8 cellular contexts compared by ENCODE assay signal in the genomic region with DNA sequence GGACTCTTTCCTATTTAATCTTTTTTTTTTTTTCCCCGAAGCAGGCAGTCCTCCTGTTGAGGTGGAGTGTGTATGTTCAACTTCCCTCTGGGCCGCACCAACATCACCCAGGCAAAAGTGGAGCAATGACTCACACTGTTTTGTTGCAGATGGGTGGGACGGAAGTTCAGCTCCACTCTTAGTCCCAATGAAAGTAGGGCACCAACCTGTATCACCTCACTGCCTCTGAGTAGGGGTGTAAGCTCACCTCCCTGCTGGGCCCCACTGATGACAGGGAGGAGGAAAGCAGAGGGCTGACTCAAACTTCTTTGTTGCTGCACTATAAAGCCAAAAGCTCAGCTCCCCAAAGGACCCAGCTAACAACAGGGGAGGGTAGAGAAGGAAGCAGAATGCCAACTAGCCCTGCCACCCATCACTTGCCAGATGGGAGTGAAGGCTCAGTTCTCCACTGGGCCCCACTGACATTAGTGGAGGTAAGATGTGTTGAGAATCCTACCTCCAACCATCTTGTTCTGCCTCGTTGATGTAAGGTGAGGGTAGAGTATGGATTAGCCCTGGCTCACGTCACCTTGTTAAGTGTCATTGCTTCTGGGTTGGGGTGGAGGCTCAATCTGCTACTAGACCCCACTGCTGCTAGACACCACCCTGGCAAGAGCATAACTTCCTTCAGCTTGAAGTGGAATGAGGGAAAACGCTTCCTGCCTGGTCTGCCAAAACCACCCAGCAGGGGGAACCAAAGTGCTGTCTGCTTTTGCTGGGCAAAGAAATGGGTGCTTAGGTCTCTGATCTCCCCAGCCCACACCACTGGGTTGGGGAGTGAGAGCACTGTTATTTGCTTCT. TPM values are rescaled to one million over a fixed set of nuclear protein-coding genes. Genes with fewer than 3 reads are reported as not detected.
DNase-seq lines count a peak whose midpoint lies in the region; ATAC-seq, FAIRE-seq and TF ChIP-seq lines count a peak whose summit lies in the region.

No MANE protein-coding gene starts in this region.

- H3K36me3 ChIP-seq in sigmoid colon = no peaks in the 10 kb centered on the region

- no peak overlapping the region for H3K4me3 ChIP-seq in sigmoid colon

- H3K36me3 Mint-ChIP-seq in H9 (ENCODE audit: insufficient read depth in 1 of 3, low read depth in 3 of 3) = peaks cover 2 to 7% (median 3%) of the 10 kb centered on the region in 3 experiments; a peak in 6 of 7 replicates

- H2BK120ac ChIP-seq in H9 (ENCODE audit: low read depth, low read length, poor library complexity, severe bottlenecking) = no peak overlapping the region

- FAIRE-seq in RCC 7860 (lab: Jason Lieb, UNC) = no peak

- H3K27me3 Mint-ChIP-seq in H9 (ENCODE audit: low read depth) = no peaks in the 10 kb centered on the region

- H3K4me1 Mint-ChIP-seq in H9 = no peaks in the 10 kb centered on the region

- ATAC-seq in HG03045 (IDR thresholded peaks at IDR 0.05; ENCODE audit: unreplicated experiment) = no peak

- no peak overlapping the region for H3K9ac ChIP-seq in H9 (ENCODE audit: extremely low read depth, insufficient read length, low read length)

- DNase-seq in ELR (ENCODE audit: low read depth) (peak; percentile 58), H9 (peak; percentile 55), RCC 7860 (ENCODE audit: low spot score) (peak; percentile 6), glomerular visceral epithelial cell (ENCODE audit: extremely low spot score) (peak; percentile 35), sigmoid colon (peak; percentile 63), GM10266 (ENCODE audit: extremely low spot score) (no peak)
- DNase-seq in activated T-helper 1 cell treated with anti-CD3 and anti-CD28 coated beads, Interleukin-2, amount 50 U/mL, for 16 hours (ENCODE audit: low read depth in 1 of 2, low spot score in 1 of 2) = peak; percentile 52 to 54

- no peak overlapping the region for H2BK15ac ChIP-seq in H9 (ENCODE audit: low read depth, low read length)

- TF ChIP-seq CTCF in H9 (conservative IDR thresholded peaks at IDR 0.05) = peak; percentile 68
- peak in 3 of 4 experiments; percentile 34 to 51 (median 42) for TF ChIP-seq CTCF in sigmoid colon (IDR thresholded peaks at IDR 0.05)
- TF ChIP-seq CTCF in GM10266 (IDR thresholded peaks at IDR 0.05; ENCODE audit: control insufficient read depth, insufficient read depth, low read depth, missing control alignments) = no peak

- intact Hi-C loops in sigmoid colon (cut with DNase I) = loop anchor here (5.0 kb wide), 1 partner anchor 190 kb away; no protein-coding TSS in a partner anchor

- H3K18ac ChIP-seq in H9 (ENCODE audit: insufficient read length, low read depth, low read length) = no peak overlapping the region

- no peaks in the 10 kb centered on the region for H3K79me1 ChIP-seq in H9 (ENCODE audit: insufficient read depth, low read depth, low read length, poor library complexity, severe bottlenecking)

- peaks cover 47 to 56% of the 10 kb centered on the region in 2 experiments for H3K9me3 Mint-ChIP-seq in H9

- H3K14ac ChIP-seq in H9 (ENCODE audit: insufficient read depth, low read length) = no peak overlapping the region

- H2BK12ac ChIP-seq in H9 (ENCODE audit: insufficient read length, low read depth, low read length) = no peak overlapping the region

- H3K27ac ChIP-seq in H9 (ENCODE audit: insufficient read length, low read depth, low read length) (no peak overlapping the region), sigmoid colon (no peak overlapping the region)

- H3K56ac ChIP-seq in H9 (ENCODE audit: insufficient read length, low read depth, low read length) = no peak overlapping the region

- TF ChIP-seq EP300 in sigmoid colon (IDR thresholded peaks at IDR 0.05) = no peak

- H3K23ac ChIP-seq in H9 (ENCODE audit: insufficient read length, low read depth, low read length) = no peak overlapping the region

- no peaks in the 10 kb centered on the region for H3K79me2 ChIP-seq in H9 (ENCODE audit: insufficient read depth, low read length)

- no peak overlapping the region for H3K4me3 Mint-ChIP-seq in H9

- H3K27me3 ChIP-seq in H9 (ENCODE audit: insufficient read depth, low read length) (no peaks in the 10 kb centered on the region), sigmoid colon (no peaks in the 10 kb centered on the region)

- H3K23me2 ChIP-seq in H9 (ENCODE audit: insufficient read length, low read depth, low read length, poor library complexity, severe bottlenecking) = no peaks in the 10 kb centered on the region

- H4K5ac ChIP-seq in H9 (ENCODE audit: insufficient read length, low read depth, low read length) = no peak overlapping the region

- TF ChIP-seq POLR2A in sigmoid colon (IDR thresholded peaks at IDR 0.05) = no peak

- WGBS in H9 (ENCODE audit: extremely low coverage, insufficient read length, low lambda C conversion rate) = no CpG with 5 or more reads among the region's 6 CpGs
- 42 to 66% methylated on average over 6 of the region's 6 CpGs for WGBS in sigmoid colon, 2 donors

- H3K4ac ChIP-seq in H9 (ENCODE audit: low read depth, low read length) = no peak overlapping the region

- peaks cover 8% of the 10 kb centered on the region for H3K9me3 ChIP-seq in H9 (ENCODE audit: control insufficient read depth, low read depth, low read length)
- H3K9me3 ChIP-seq in sigmoid colon = no peaks in the 10 kb centered on the region

- H3K27ac Mint-ChIP-seq in H9 = no peak overlapping the region

- H4K91ac ChIP-seq in H9 (ENCODE audit: insufficient read length, low read depth, low read length) = no peak overlapping the region

- no peak overlapping the region for H2AK5ac ChIP-seq in H9 (ENCODE audit: insufficient read length, low read length)

- H4K8ac ChIP-seq in H9 (replicated peaks; ENCODE audit: insufficient read length, low read depth, low read length) = no peak overlapping the region

- H2AFZ ChIP-seq in H9 (ENCODE audit: low read length) = no peak overlapping the region

- H2BK20ac ChIP-seq in H9 (ENCODE audit: low read depth, low read length, poor library complexity, severe bottlenecking) = no peak overlapping the region

- H2BK5ac ChIP-seq in H9 (ENCODE audit: insufficient read length, low read length) = no peak overlapping the region

- no peaks in the 10 kb centered on the region for H4K20me1 ChIP-seq in H9 (ENCODE audit: control insufficient read depth, insufficient read depth, insufficient read length)

- H3K4me2 ChIP-seq in H9 (ENCODE audit: insufficient read depth, insufficient read length, low read length) = no peak overlapping the region

- H3K4me1 ChIP-seq in H9 (ENCODE audit: insufficient read depth, low read length) (no peaks in the 10 kb centered on the region), sigmoid colon (peaks cover 0 to 12% (median 0%) of the 10 kb centered on the region in 4 donors)

- H3T11ph ChIP-seq in H9 (ENCODE audit: low read length) = no peak overlapping the region

RNA-seq across cellular contexts. Expression of a gene that starts 14.1 kb away (rescaled TPM):
- total RNA-seq in H9 (2021) (9.2 and 9.8 TPM in 2 replicates), sigmoid colon (10 to 100 TPM; 34.3 to 41.9 (median 40.2) TPM)
- 10 to 100 TPM; 18.0 to 25.8 (median 21.0) TPM for polyA plus RNA-seq in sigmoid colon
